ENCODE assay signal across 2 cellular contexts in genomic region chr6:48667797-48668196, GRCh38.
TF ChIP-seq lines count a peak whose summit lies in the region.

No MANE protein-coding gene starts in this region.

TF ChIP-seq in HepG2, 621 proteins besides CTCF, POLR2A, EP300 and RAD21 (continued from another document):
- no peak for TF ChIP-seq DBP (CRISPR knock-in tag; IDR thresholded peaks at IDR 0.05; ENCODE audit: not compliant biosample characterization)
- TF ChIP-seq MAFF (IDR thresholded peaks at IDR 0.05; ENCODE audit: low read depth, low read length), result peak; percentile 96

TF ChIP-seq in K562, 482 proteins besides CTCF, POLR2A, EP300 and RAD21 (continued from another document):
- TF ChIP-seq ID3 (CRISPR knock-in tag; IDR thresholded peaks at IDR 0.05), result no peak
- no peak for TF ChIP-seq ID3 (tag; IDR thresholded peaks at IDR 0.05)
- no peak for TF ChIP-seq HNRNPK (IDR thresholded peaks at IDR 0.05; ENCODE audit: low read depth, low read length, poor library complexity, severe bottlenecking)
- TF ChIP-seq MAFK (IDR thresholded peaks at IDR 0.05; ENCODE audit: low read length), result peak; percentile 74
- no peak for TF ChIP-seq GATAD2A (IDR thresholded peaks at IDR 0.05)
- TF ChIP-seq PHTF2 (CRISPR knock-in tag; IDR thresholded peaks at IDR 0.05), result no peak
- TF ChIP-seq ZNF232 (CRISPR knock-in tag; IDR thresholded peaks at IDR 0.05), result no peak
- TF ChIP-seq ZNF316 (IDR thresholded peaks at IDR 0.05), result peak; percentile 65
- peak; percentile 58 for TF ChIP-seq MAFG (tag; conservative IDR thresholded peaks at IDR 0.05)
- no peak for TF ChIP-seq ZNF280A (IDR thresholded peaks at IDR 0.05; ENCODE audit: low read depth, partially characterized antibody)
- TF ChIP-seq ZNF551 (CRISPR knock-in tag; IDR thresholded peaks at IDR 0.05), result no peak
- no peak for TF ChIP-seq TCF15 (CRISPR knock-in tag; IDR thresholded peaks at IDR 0.05)
- TF ChIP-seq ELK3 (CRISPR knock-in tag; IDR thresholded peaks at IDR 0.05), result no peak
- TF ChIP-seq C11orf30 (IDR thresholded peaks at IDR 0.05; ENCODE audit: low read depth), result peak; percentile 58; the same call in 1 of the 2 replicates
- TF ChIP-seq TEAD4 (IDR thresholded peaks at IDR 0.05; ENCODE audit: low read length), result no peak
- TF ChIP-seq TEAD4 (CRISPR knock-in tag; IDR thresholded peaks at IDR 0.05; ENCODE audit: borderline replicate concordance), result no peak
- TF ChIP-seq MAFF (IDR thresholded peaks at IDR 0.05; ENCODE audit: low read length), result peak; percentile 67
- TF ChIP-seq KDM4B (IDR thresholded peaks at IDR 0.05; ENCODE audit: borderline replicate concordance in 2 of 2, low read depth in 1 of 2), result no peak
- no peak for TF ChIP-seq IRF9 (tag; IDR thresholded peaks at IDR 0.05)
